9 cellular contexts compared by ENCODE assay signal in genomic region chr7:77757589-77757988, GRCh38. TPM values are rescaled to one million over a fixed set of nuclear protein-coding genes. Genes with fewer than 3 reads are reported as not detected.
DNase-seq lines count a peak whose midpoint lies in the region; ATAC-seq, FAIRE-seq and TF ChIP-seq lines count a peak whose summit lies in the region.
"Had no signal": no experiment of that assay in that cellular context is flagged by ENCODE, and none has a peak within 500 bp of the region (broad histone marks: within the 10 kb centered on the region; RNA-seq: fewer than 3 reads in every experiment).

No MANE protein-coding gene starts in this region.

- H2AFZ ChIP-seq in Karpas-422 (ENCODE audit: low read length) = no peak overlapping the region

- no peaks in the 10 kb centered on the region for H3K4me1 ChIP-seq in cardiac muscle cell (ENCODE audit: low read depth)
- peaks cover 0 to 2% of the 10 kb centered on the region in 2 donors for H3K4me1 ChIP-seq in right atrium auricular region
- peaks cover 54% of the 10 kb centered on the region for H3K4me1 ChIP-seq in Karpas-422 (ENCODE audit: low read length)

- peak overlapping the region; percentile 37 for H3K27ac ChIP-seq in cardiac muscle cell
- H3K27ac ChIP-seq in right atrium auricular region = no peak overlapping the region
- peak overlapping the region; percentile 48 for H3K27ac ChIP-seq in Karpas-422 (ENCODE audit: low read length)

- no peak for TF ChIP-seq CTCF in cardiac muscle cell (IDR thresholded peaks at IDR 0.05; ENCODE audit: low read depth, low read length)
- no peak for TF ChIP-seq CTCF in right atrium auricular region (IDR thresholded peaks at IDR 0.05)

- ATAC-seq in HG02623 (IDR thresholded peaks at IDR 0.05; ENCODE audit: unreplicated experiment) = peak; percentile 92

- DNase-seq in cardiac muscle cell (ENCODE audit: low read depth in 1 of 2, low spot score in 1 of 2) = no peak
- DNase-seq in right atrium auricular region (ENCODE audit: low spot score) = no peak
- no peak for DNase-seq in Karpas-422
- DNase-seq in Ammon's horn (ENCODE audit: low spot score) = no peak
- DNase-seq in GM19238 (ENCODE audit: insufficient read length, low spot score) = no peak
- no peak for DNase-seq in frontal cortex (ENCODE audit: low spot score in 2 of 2)
- DNase-seq in DMS153 treated with DMSO at 0.1 percent for 48 hours (lab: John Stamatoyannopoulos, UW; ENCODE audit: unreplicated experiment) = no peak
- DNase-seq: sigmoid colon had no signal

- H3K36me3 ChIP-seq in cardiac muscle cell = no peaks in the 10 kb centered on the region
- H3K36me3 ChIP-seq in right atrium auricular region = no peaks in the 10 kb centered on the region
- no peaks in the 10 kb centered on the region for H3K36me3 ChIP-seq in Karpas-422 (ENCODE audit: insufficient read depth, low read length)
- H3K36me3 ChIP-seq: sigmoid colon had no signal

- H3K9me3 ChIP-seq in cardiac muscle cell (ENCODE audit: low read depth) (no peaks in the 10 kb centered on the region), right atrium auricular region (no peaks in the 10 kb centered on the region), Karpas-422 (ENCODE audit: low read length) (no peaks in the 10 kb centered on the region)
- H3K9me3 ChIP-seq: sigmoid colon had no signal

- peak overlapping the region; percentile 5 for H3K4me2 ChIP-seq in Karpas-422 (ENCODE audit: low read depth, low read length, poor library complexity, severe bottlenecking)

- peaks cover 91% of the 10 kb centered on the region for H3K79me2 ChIP-seq in Karpas-422 (ENCODE audit: low read length)

- no peak overlapping the region for H3K4me3 ChIP-seq in cardiac muscle cell
- no peak overlapping the region for H3K4me3 ChIP-seq in right atrium auricular region
- no peak overlapping the region for H3K4me3 ChIP-seq in Karpas-422 (ENCODE audit: low read length)
- H3K4me3 ChIP-seq: sigmoid colon had no signal

- no peaks in the 10 kb centered on the region for H3K27me3 ChIP-seq in cardiac muscle cell
- no peaks in the 10 kb centered on the region for H3K27me3 ChIP-seq in right atrium auricular region
- H3K27me3 ChIP-seq in Karpas-422 (ENCODE audit: low read length) = no peaks in the 10 kb centered on the region
- H3K27me3 ChIP-seq: sigmoid colon had no signal

- H3K9me2 ChIP-seq in Karpas-422 (replicated peaks; ENCODE audit: insufficient read depth, low read length) = no peaks in the 10 kb centered on the region

- no peak for FAIRE-seq in frontal cortex (lab: Jason Lieb, UNC)

- no peaks in the 10 kb centered on the region for H4K20me1 ChIP-seq in Karpas-422 (ENCODE audit: insufficient read depth, low read depth, low read length)

- H3K9ac ChIP-seq in Karpas-422 (ENCODE audit: low read length) = no peak overlapping the region

RNA-seq across cellular contexts. Expression of gene TMEM60, which starts 40.6 kb away (rescaled TPM):
- total RNA-seq in cardiac muscle cell (10.6 and 12.6 TPM in 2 replicates), right atrium auricular region (10 to 100 TPM in 1 of 2 donors, 1 to 10 TPM in 1; 6.6 to 13.8 TPM), frontal cortex (15.9 TPM)
- polyA plus RNA-seq in cardiac muscle cell = 42.6 and 44.4 TPM in 2 replicates
- total RNA-seq in Karpas-422 (2014; rRNA removed; shearing (Covaris generic); ENCODE audit: low replicate concordance) = 28.5 and 64.4 TPM in 2 replicates

RNA-seq across cellular contexts. Expression of gene PHTF2, which starts 41.0 kb away (rescaled TPM):
- total RNA-seq in cardiac muscle cell (27.7 and 36.6 TPM in 2 replicates), right atrium auricular region (10 to 100 TPM; 14.3 to 31.6 TPM), frontal cortex (39.9 TPM)
- polyA plus RNA-seq in cardiac muscle cell = 28.4 and 49.9 TPM in 2 replicates
- 39.3 and 65.7 TPM in 2 replicates for total RNA-seq in Karpas-422 (2014; rRNA removed; shearing (Covaris generic); ENCODE audit: low replicate concordance)

Comparison
In these comparisons a context has a peak if more than half of its experiments do, and no peak if none do; other contexts are left out.
1. H3K27ac ChIP-seq: peak in cardiac muscle cell (single experiment) and Karpas-422 (single experiment); none in right atrium auricular region (0 of 2).